In the genomic region with DNA sequence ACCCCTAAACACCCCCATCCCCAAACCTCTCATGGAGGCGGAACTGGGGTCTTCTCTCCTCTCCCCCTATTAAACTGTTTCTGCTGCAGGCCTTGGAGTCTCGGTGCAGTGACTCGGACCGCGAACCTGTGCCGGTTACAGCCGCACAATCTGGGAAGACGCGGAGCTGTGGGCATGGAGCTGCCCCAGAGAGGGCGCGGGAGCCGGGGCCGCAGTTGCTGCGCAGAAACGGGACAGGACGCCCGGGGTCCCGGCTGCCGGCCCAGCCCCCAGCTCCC, we compare ENCODE assay signal across 8 cellular contexts. TPM values are rescaled to one million over a fixed set of nuclear protein-coding genes. Genes with fewer than 3 reads are reported as not detected.
DNase-seq lines count a peak whose midpoint lies in the region; ATAC-seq and TF ChIP-seq lines count a peak whose summit lies in the region.

No MANE protein-coding gene starts in this region.

- peaks cover 11% of the 10 kb centered on the region for H3K9me3 Mint-ChIP-seq in activated naive CD8-positive, alpha-beta T cell treated with anti-CD3 and anti-CD28 coated beads, Interleukin-2, amount 10 ng/mL, durations not matched to agents 7 days and 5 days

- peaks cover 16% of the 10 kb centered on the region for H3K4me1 Mint-ChIP-seq in activated naive CD8-positive, alpha-beta T cell treated with anti-CD3 and anti-CD28 coated beads, Interleukin-2, amount 10 ng/mL, durations not matched to agents 7 days and 5 days

- H3K9me3 ChIP-seq in right atrium auricular region (no peaks in the 10 kb centered on the region), sigmoid colon (no peaks in the 10 kb centered on the region)

- peak overlapping the region; percentile 70 for H3K27ac Mint-ChIP-seq in activated naive CD8-positive, alpha-beta T cell treated with anti-CD3 and anti-CD28 coated beads, Interleukin-2, amount 10 ng/mL, durations not matched to agents 7 days and 5 days

- ATAC-seq in HG03139 (IDR thresholded peaks at IDR 0.05; ENCODE audit: unreplicated experiment), result peak; percentile 17
- peak; percentile 17 for ATAC-seq in activated naive CD8-positive, alpha-beta T cell treated with anti-CD3 and anti-CD28 coated beads, Interleukin-2, amount 10 ng/mL, durations not matched to agents 7 days and 5 days (ENCODE audit: low read depth)

- peak overlapping the region; percentile 96 for H3K4me3 Mint-ChIP-seq in activated naive CD8-positive, alpha-beta T cell treated with anti-CD3 and anti-CD28 coated beads, Interleukin-2, amount 10 ng/mL, durations not matched to agents 7 days and 5 days

- DNase-seq in GM04504 (ENCODE audit: low read depth) (peak; percentile 10), right atrium auricular region (ENCODE audit: low spot score) (no peak), sigmoid colon (peak; percentile 67), NCI-H82 treated with DMSO at 0.1 percent for 48 hours (lab: John Stamatoyannopoulos, UW; ENCODE audit: unreplicated experiment) (no peak), OCI-M2 (lab: John Stamatoyannopoulos, UW; ENCODE audit: unreplicated experiment) (no peak)
- no peak for DNase-seq in activated naive CD8-positive, alpha-beta T cell treated with anti-CD3 and anti-CD28 coated beads, Interleukin-2, amount 10 ng/mL, durations not matched to agents 7 days and 5 days
- no peak for DNase-seq in stimulated activated CD4-positive, alpha-beta T cell treated with anti-CD3 and anti-CD28 coated beads, Interleukin-4, amount 100 ng/mL, for 1 hour

- H3K36me3 Mint-ChIP-seq in activated naive CD8-positive, alpha-beta T cell treated with anti-CD3 and anti-CD28 coated beads, Interleukin-2, amount 10 ng/mL, durations not matched to agents 7 days and 5 days, result peaks cover 7% of the 10 kb centered on the region

- TF ChIP-seq EP300 in sigmoid colon (IDR thresholded peaks at IDR 0.05), result no peak

- TF ChIP-seq POLR2A in sigmoid colon (IDR thresholded peaks at IDR 0.05), result no peak

- peak overlapping the region; percentile 90 to 92 for H3K27ac ChIP-seq in right atrium auricular region
- peak overlapping the region; percentile 87 to 93 (median 90) for H3K27ac ChIP-seq in sigmoid colon

- H3K4me1 ChIP-seq in right atrium auricular region, result peaks cover 0 to 11% of the 10 kb centered on the region in 2 donors
- peaks cover 0 to 18% (median 10%) of the 10 kb centered on the region in 4 donors for H3K4me1 ChIP-seq in sigmoid colon

- 1% methylated on average over 19 of the region's 19 CpGs for WGBS in sigmoid colon, 2 donors

- TF ChIP-seq CTCF in right atrium auricular region (IDR thresholded peaks at IDR 0.05) (no peak), sigmoid colon (IDR thresholded peaks at IDR 0.05) (no peak)

- H3K27me3 ChIP-seq in right atrium auricular region (no peaks in the 10 kb centered on the region), sigmoid colon (no peaks in the 10 kb centered on the region)

- peak overlapping the region; percentile 88 to 93 for H3K4me3 ChIP-seq in right atrium auricular region
- peak overlapping the region; percentile 69 to 95 (median 82) for H3K4me3 ChIP-seq in sigmoid colon

- peaks cover 1% of the 10 kb centered on the region for H3K27me3 Mint-ChIP-seq in activated naive CD8-positive, alpha-beta T cell treated with anti-CD3 and anti-CD28 coated beads, Interleukin-2, amount 10 ng/mL, durations not matched to agents 7 days and 5 days

- H3K36me3 ChIP-seq in right atrium auricular region, result no peaks in the 10 kb centered on the region
- H3K36me3 ChIP-seq in sigmoid colon, result no peaks in the 10 kb centered on the region

- POLR2A ChIA-PET in activated naive CD8-positive, alpha-beta T cell treated with anti-CD3 and anti-CD28 coated beads, Interleukin-2, amount 10 ng/mL, durations not matched to agents 7 days and 5 days (lab: Charles Lee), result interaction anchor here (0.5 to 2.6 kb wide), 9 partner anchors 32 to 377 kb away, joined by 3 to 31 read pairs (median 4); a partner anchor contains a TSS

- intact Hi-C loops in sigmoid colon (cut with DNase I), result loop anchor here (1.0 to 10.0 kb wide), 3 partner anchors 32 to 170 kb away; a partner anchor contains a TSS

RNA-seq across cellular contexts. Expression of a gene that starts 0.5 kb away (rescaled TPM):
- 1 to 10 TPM; 2.6 to 4.3 TPM for total RNA-seq in activated naive CD8-positive, alpha-beta T cell treated with anti-CD3 and anti-CD28 coated beads, Interleukin-2, amount 10 ng/mL, durations not matched to agents 7 days and 5 days
- total RNA-seq in right atrium auricular region (1 to 10 TPM; 1.0 to 1.8 TPM), sigmoid colon (1 to 10 TPM in 3 of 4 donors, under 1 TPM in 1; 0.55 to 3.2 (median 2.9) TPM)
- 1 to 10 TPM in 1 of 3 donors, under 1 TPM in 2; under 0.01 to 1.2 (median 0.60) TPM for polyA plus RNA-seq in sigmoid colon

RNA-seq across cellular contexts. Expression of a gene that starts 31.6 kb away (rescaled TPM):
- total RNA-seq in activated naive CD8-positive, alpha-beta T cell treated with anti-CD3 and anti-CD28 coated beads, Interleukin-2, amount 10 ng/mL, durations not matched to agents 7 days and 5 days, result 1 to 10 TPM; 5.2 to 6.3 TPM
- total RNA-seq in right atrium auricular region (1 to 10 TPM; 4.7 to 7.6 TPM), sigmoid colon (1 to 10 TPM; 2.5 to 6.6 (median 4.3) TPM)
- polyA plus RNA-seq in sigmoid colon, result 1 to 10 TPM; 1.8 to 2.5 (median 2.1) TPM

RNA-seq across cellular contexts. Expression of a gene that starts 36.0 kb away (rescaled TPM):
- total RNA-seq in activated naive CD8-positive, alpha-beta T cell treated with anti-CD3 and anti-CD28 coated beads, Interleukin-2, amount 10 ng/mL, durations not matched to agents 7 days and 5 days, result 1 to 10 TPM; 7.6 to 7.9 TPM
- total RNA-seq in right atrium auricular region (1 to 10 TPM; 2.0 to 2.2 TPM), sigmoid colon (1 to 10 TPM; 4.6 to 7.4 (median 5.8) TPM)
- polyA plus RNA-seq in sigmoid colon, result 1 to 10 TPM; 3.0 to 3.9 (median 3.4) TPM

Comparison
In these comparisons a context has a peak if more than half of its experiments do, and no peak if none do; other contexts are left out.
1. DNase-seq: peak in GM04504 (single experiment) and sigmoid colon (single experiment); none in activated naive CD8-positive, alpha-beta T cell treated with anti-CD3 and anti-CD28 coated beads, Interleukin-2, amount 10 ng/mL, durations not matched to agents 7 days and 5 days (single experiment), right atrium auricular region (single experiment), NCI-H82 treated with DMSO at 0.1 percent for 48 hours (single experiment), stimulated activated CD4-positive, alpha-beta T cell treated with anti-CD3 and anti-CD28 coated beads, Interleukin-4, amount 100 ng/mL, for 1 hour (single experiment) and OCI-M2 (single experiment).